8 cellular contexts compared by ENCODE assay signal in the genomic region with DNA sequence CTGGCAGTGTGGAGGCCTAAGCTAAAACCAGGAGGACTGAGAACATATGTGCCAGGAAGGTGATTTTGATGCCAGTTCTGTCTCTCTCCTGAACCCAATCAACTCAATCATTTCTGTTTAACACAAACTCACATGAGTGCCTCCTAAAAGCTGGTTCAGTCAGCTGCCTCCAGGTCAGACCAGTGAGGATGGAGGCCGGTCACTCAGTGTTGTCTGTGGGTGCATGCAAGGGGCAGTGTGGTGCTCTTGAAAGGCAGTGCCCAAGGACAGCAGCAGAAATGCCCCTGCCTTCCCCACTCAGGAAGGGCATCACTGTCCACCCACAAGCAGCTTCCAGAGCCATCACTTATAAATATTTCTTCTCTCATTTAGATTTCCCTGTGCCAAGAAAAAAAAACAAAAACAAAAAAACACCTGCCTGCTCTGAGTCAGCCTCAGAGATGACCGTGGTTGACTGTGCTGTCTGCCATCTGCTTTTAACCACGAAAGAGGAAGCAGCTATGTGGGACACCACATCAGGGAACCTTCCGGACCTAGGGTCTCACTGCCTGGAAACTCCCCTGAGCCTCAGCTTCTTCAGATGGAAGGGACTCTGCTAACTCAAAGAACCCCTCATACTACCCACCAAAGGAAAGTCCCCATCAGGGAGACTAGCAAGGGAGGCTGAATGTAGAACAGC. TPM values are rescaled to one million over a fixed set of nuclear protein-coding genes. Genes with fewer than 3 reads are reported as not detected.
DNase-seq lines count a peak whose midpoint lies in the region; ATAC-seq, FAIRE-seq and TF ChIP-seq lines count a peak whose summit lies in the region.

No MANE protein-coding gene starts in this region.

- H3K9me3 ChIP-seq in Peyer's patch: no peaks in the 10 kb centered on the region
- no peaks in the 10 kb centered on the region for H3K9me3 ChIP-seq in keratinocyte (ENCODE audit: control insufficient read depth, low read depth, low read length)

- peak overlapping the region; percentile 0 for H3K9ac ChIP-seq in keratinocyte (ENCODE audit: control insufficient read depth, extremely low read depth, insufficient read depth, low read length)

- peaks cover 2% of the 10 kb centered on the region for H3K27me3 Mint-ChIP-seq in glutamatergic neuron (ENCODE audit: unreplicated experiment)

- no peak for TF ChIP-seq POLR2A in Peyer's patch (IDR thresholded peaks at IDR 0.05)

- dilution Hi-C loops in keratinocyte (cut with MboI; ENCODE audit: extremely low pct_ligation_motif_present, low sequenced_read_pairs): no loop called here

- H3K36me3 ChIP-seq in Peyer's patch (no peaks in the 10 kb centered on the region), keratinocyte (ENCODE audit: control insufficient read depth in 2 of 2, extremely low read depth in 1 of 2, insufficient read depth in 2 of 2, low read length in 2 of 2) (no peaks in the 10 kb centered on the region)

- peaks cover 14% of the 10 kb centered on the region for H3K4me1 Mint-ChIP-seq in glutamatergic neuron (ENCODE audit: low read depth, unreplicated experiment)

- peaks cover 28% of the 10 kb centered on the region for H4K20me1 ChIP-seq in keratinocyte (ENCODE audit: control insufficient read depth, extremely low read depth, insufficient read depth, low read length)

- peaks cover 79% of the 10 kb centered on the region for H3K79me2 ChIP-seq in keratinocyte (ENCODE audit: control insufficient read depth, insufficient read depth, low read length)

- H3K4me2 ChIP-seq in keratinocyte (ENCODE audit: control insufficient read depth, extremely low read depth, insufficient read depth, low read depth, low read length): no peak overlapping the region

- no peak overlapping the region for H3K4me3 Mint-ChIP-seq in glutamatergic neuron (ENCODE audit: unreplicated experiment)

- peak; percentile 61 for ATAC-seq in GM18909 (IDR thresholded peaks at IDR 0.05; ENCODE audit: poor library complexity, unreplicated experiment)
- ATAC-seq in HG03103 (IDR thresholded peaks at IDR 0.05; ENCODE audit: low read depth, unreplicated experiment): peak; percentile 49

- no peaks in the 10 kb centered on the region for H3K9me1 ChIP-seq in keratinocyte (ENCODE audit: control insufficient read depth, extremely low read depth, insufficient read depth, low read length)

- peak; percentile 49 for FAIRE-seq in keratinocyte (lab: Jason Lieb, UNC)

- no peaks in the 10 kb centered on the region for H3K36me3 Mint-ChIP-seq in glutamatergic neuron (ENCODE audit: unreplicated experiment)

- H3K27me3 ChIP-seq in Peyer's patch: no peaks in the 10 kb centered on the region
- no peaks in the 10 kb centered on the region for H3K27me3 ChIP-seq in keratinocyte (ENCODE audit: control insufficient read depth, extremely low read depth, insufficient read depth, low read length)

- H3K27ac ChIP-seq in Peyer's patch: peak overlapping the region; percentile 64 to 78 (median 72)
- peak overlapping the region; percentile 42 for H3K27ac ChIP-seq in keratinocyte (ENCODE audit: control insufficient read depth, insufficient read depth, low read length)

- no peak overlapping the region for H3K27ac Mint-ChIP-seq in glutamatergic neuron (ENCODE audit: unreplicated experiment)

- no peak overlapping the region for H3K4me3 ChIP-seq in Peyer's patch
- H3K4me3 ChIP-seq in keratinocyte (ENCODE audit: control insufficient read depth in 2 of 3, extremely low read depth in 1 of 3, insufficient read depth in 2 of 3, low read depth in 1 of 3, low read length in 3 of 3): no peak overlapping the region

- no peak for TF ChIP-seq CTCF in Peyer's patch (IDR thresholded peaks at IDR 0.05)
- TF ChIP-seq CTCF in keratinocyte (optimal IDR thresholded peaks at IDR 0.05 in 1 of 3, IDR thresholded peaks at IDR 0.05 in 1 of 3, conservative IDR thresholded peaks at IDR 0.05 in 1 of 3; ENCODE audit: extremely low read depth in 1 of 3, insufficient read depth in 2 of 3, low read length in 3 of 3): no peak
- TF ChIP-seq CTCF in glutamatergic neuron (IDR thresholded peaks at IDR 0.05; ENCODE audit: partially characterized antibody, unreplicated experiment): no peak

- peak; percentile 83 for DNase-seq in A172 (ENCODE audit: low spot score)
- peak in 2 of 3 donors; percentile 82 to 88 for DNase-seq in Peyer's patch
- DNase-seq in activated T-helper 9 cell treated with anti-CD3 and anti-CD28 coated beads, Interleukin-2, amount 50 U/mL, for 16 hours (ENCODE audit: low read depth): peak; percentile 62
- DNase-seq in keratinocyte (ENCODE audit: low read depth, low spot score): no peak
- peak; percentile 55 for DNase-seq in stimulated activated CD8-positive, alpha-beta memory T cell treated with anti-CD3 and anti-CD28 coated beads, Interleukin-4, amount 100 ng/mL, for 24 hours (ENCODE audit: low read depth)
- no peak for DNase-seq in glutamatergic neuron

- H3K9me3 Mint-ChIP-seq in glutamatergic neuron (ENCODE audit: unreplicated experiment): peaks cover 4% of the 10 kb centered on the region

- H2AFZ ChIP-seq in keratinocyte (ENCODE audit: control insufficient read depth, low read length): no peak overlapping the region

- H3K4me1 ChIP-seq in Peyer's patch (peaks cover 2 to 35% (median 31%) of the 10 kb centered on the region in 4 donors), keratinocyte (ENCODE audit: control insufficient read depth, extremely low read depth, insufficient read depth, low read length) (peaks cover 41% of the 10 kb centered on the region)

RNA-seq across cellular contexts. Expression of a gene that starts 39.1 kb away (rescaled TPM):
- 112 and 129 TPM in 2 replicates for total RNA-seq in A172 (2014; rRNA removed; shearing (Covaris generic))
- total RNA-seq in Peyer's patch (10 to 100 TPM; 63.9 to 79.2 (median 72.4) TPM), glutamatergic neuron (ENCODE audit: unreplicated experiment) (30.6 TPM)
- 34.2 to 60.4 TPM (median 49.2 TPM) in 3 replicates for polyA plus RNA-seq in keratinocyte
- polyA plus RNA-seq in keratinocyte (2011; ENCODE audit: low read depth): 7.2 TPM
- 42.3 and 47.9 TPM in 2 replicates for polyA plus RNA-seq in keratinocyte (2011; cell fraction: cytosol; rRNA removed)
- polyA plus RNA-seq in keratinocyte (2011; cell fraction: nucleus; rRNA removed): 34.4 and 35.2 TPM in 2 replicates
- 17.1 and 63.0 TPM in 2 replicates for polyA plus RNA-seq in keratinocyte (2012; ENCODE audit: low replicate concordance)
- 60.1 to 103 TPM (median 80.4 TPM) in 3 replicates for polyA minus RNA-seq in keratinocyte
- polyA minus RNA-seq in keratinocyte (2011; cell fraction: cytosol; rRNA and poly(A)+ RNA removed): 69.4 TPM
- 39.7 and 54.4 TPM in 2 replicates for polyA minus RNA-seq in keratinocyte (2011; cell fraction: nucleus; rRNA and poly(A)+ RNA removed)

Comparison
In these comparisons a context has a peak if more than half of its experiments do, and no peak if none do; other contexts are left out.
1. DNase-seq: peak in A172 (single experiment), Peyer's patch (2 of 3), activated T-helper 9 cell treated with anti-CD3 and anti-CD28 coated beads, Interleukin-2, amount 50 U/mL, for 16 hours (single experiment) and stimulated activated CD8-positive, alpha-beta memory T cell treated with anti-CD3 and anti-CD28 coated beads, Interleukin-4, amount 100 ng/mL, for 24 hours (single experiment); none in keratinocyte (single experiment) and glutamatergic neuron (single experiment).